8 cellular contexts compared by ENCODE assay signal in genomic region chr12:25155031-25155576, GRCh38. TPM values are rescaled to one million over a fixed set of nuclear protein-coding genes. Genes with fewer than 3 reads are reported as not detected.
DNase-seq lines count a peak whose midpoint lies in the region; ATAC-seq and TF ChIP-seq lines count a peak whose summit lies in the region.

No MANE protein-coding gene starts in this region.

- peak; percentile 53 for ATAC-seq in GM21515 (IDR thresholded peaks at IDR 0.05; ENCODE audit: unreplicated experiment)
- no peak for ATAC-seq in WTC11

- H3K36me3 ChIP-seq in MG63 = no peaks in the 10 kb centered on the region

- peak; percentile 1 for DNase-seq in NCI-H748 (lab: John Stamatoyannopoulos, UW; ENCODE audit: unreplicated experiment)
- DNase-seq in NCI-H748 treated with DMSO at 0.1 percent for 48 hours (lab: John Stamatoyannopoulos, UW) = no peak
- peak; percentile 26 for DNase-seq in LHCN-M2 (ENCODE audit: low read depth)
- no peak for DNase-seq in WTC11 (ENCODE audit: low spot score)
- peak; percentile 64 for DNase-seq in iris pigment epithelial cell (ENCODE audit: low read depth)
- DNase-seq in MG63 = no peak
- no peak for DNase-seq in activated naive CD4-positive, alpha-beta T cell (lab: John Stamatoyannopoulos, UW)

- no peak overlapping the region for H3K4me3 Mint-ChIP-seq in WTC11

- POLR2A ChIA-PET in WTC11 (lab: Charles Lee) = interaction anchor here (1.1 kb wide), 1 partner anchor 10 kb away, joined by 3 read pairs; no protein-coding TSS in a partner anchor

- TF ChIP-seq CTCF in WTC11 (IDR thresholded peaks at IDR 0.05) = peak; percentile 55

- no peaks in the 10 kb centered on the region for H3K27me3 Mint-ChIP-seq in WTC11 (ENCODE audit: low read depth)

- H3K4me1 Mint-ChIP-seq in WTC11 = peaks cover 23% of the 10 kb centered on the region

- no peaks in the 10 kb centered on the region for H3K27me3 ChIP-seq in MG63

- peaks cover 6% of the 10 kb centered on the region for H3K9me3 Mint-ChIP-seq in WTC11

- no peaks in the 10 kb centered on the region for H3K9me3 ChIP-seq in MG63

- H3K27ac Mint-ChIP-seq in WTC11 = no peak overlapping the region; the same call in 1 of the 2 replicates

- no peaks in the 10 kb centered on the region for H3K36me3 Mint-ChIP-seq in WTC11

- CTCF ChIA-PET in WTC11 (lab: Charles Lee) = interaction anchor here (0.6 to 2.7 kb wide), 13 partner anchors 19 to 279 kb away, joined by 3 to 12 read pairs (median 3); partner anchors contain the start of genes DNAI7 and ETFRF1

- no peak overlapping the region for H3K4me3 ChIP-seq in MG63

TF ChIP-seq in WTC11, 78 proteins besides CTCF, POLR2A, EP300 and RAD21:
- TF ChIP-seq ERG (CRISPR knock-in tag; IDR thresholded peaks at IDR 0.05) = no peak
- TF ChIP-seq, protein P1, sequence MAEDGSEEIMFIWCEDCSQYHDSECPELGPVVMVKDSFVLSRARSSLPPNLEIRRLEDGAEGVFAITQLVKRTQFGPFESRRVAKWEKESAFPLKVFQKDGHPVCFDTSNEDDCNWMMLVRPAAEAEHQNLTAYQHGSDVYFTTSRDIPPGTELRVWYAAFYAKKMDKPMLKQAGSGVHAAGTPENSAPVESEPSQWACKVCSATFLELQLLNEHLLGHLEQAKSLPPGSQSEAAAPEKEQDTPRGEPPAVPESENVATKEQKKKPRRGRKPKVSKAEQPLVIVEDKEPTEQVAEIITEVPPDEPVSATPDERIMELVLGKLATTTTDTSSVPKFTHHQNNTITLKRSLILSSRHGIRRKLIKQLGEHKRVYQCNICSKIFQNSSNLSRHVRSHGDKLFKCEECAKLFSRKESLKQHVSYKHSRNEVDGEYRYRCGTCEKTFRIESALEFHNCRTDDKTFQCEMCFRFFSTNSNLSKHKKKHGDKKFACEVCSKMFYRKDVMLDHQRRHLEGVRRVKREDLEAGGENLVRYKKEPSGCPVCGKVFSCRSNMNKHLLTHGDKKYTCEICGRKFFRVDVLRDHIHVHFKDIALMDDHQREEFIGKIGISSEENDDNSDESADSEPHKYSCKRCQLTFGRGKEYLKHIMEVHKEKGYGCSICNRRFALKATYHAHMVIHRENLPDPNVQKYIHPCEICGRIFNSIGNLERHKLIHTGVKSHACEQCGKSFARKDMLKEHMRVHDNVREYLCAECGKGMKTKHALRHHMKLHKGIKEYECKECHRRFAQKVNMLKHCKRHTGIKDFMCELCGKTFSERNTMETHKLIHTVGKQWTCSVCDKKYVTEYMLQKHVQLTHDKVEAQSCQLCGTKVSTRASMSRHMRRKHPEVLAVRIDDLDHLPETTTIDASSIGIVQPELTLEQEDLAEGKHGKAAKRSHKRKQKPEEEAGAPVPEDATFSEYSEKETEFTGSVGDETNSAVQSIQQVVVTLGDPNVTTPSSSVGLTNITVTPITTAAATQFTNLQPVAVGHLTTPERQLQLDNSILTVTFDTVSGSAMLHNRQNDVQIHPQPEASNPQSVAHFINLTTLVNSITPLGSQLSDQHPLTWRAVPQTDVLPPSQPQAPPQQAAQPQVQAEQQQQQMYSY (CRISPR knock-in tag; IDR thresholded peaks at IDR 0.05) = no peak
- no peak for TF ChIP-seq ZBTB21 (CRISPR knock-in tag; IDR thresholded peaks at IDR 0.05; ENCODE audit: borderline replicate concordance)
- TF ChIP-seq RELA (CRISPR knock-in tag; IDR thresholded peaks at IDR 0.05; ENCODE audit: borderline replicate concordance) = no peak
- no peak for TF ChIP-seq SMAD3 (CRISPR knock-in tag; IDR thresholded peaks at IDR 0.05; ENCODE audit: borderline replicate concordance)
- TF ChIP-seq AFF4 (CRISPR knock-in tag; IDR thresholded peaks at IDR 0.05; ENCODE audit: borderline replicate concordance) = no peak
- TF ChIP-seq CBFB (CRISPR knock-in tag; IDR thresholded peaks at IDR 0.05; ENCODE audit: low read depth) = no peak
- no peak for TF ChIP-seq RORB (CRISPR knock-in tag; IDR thresholded peaks at IDR 0.05)
- TF ChIP-seq, protein P2, sequence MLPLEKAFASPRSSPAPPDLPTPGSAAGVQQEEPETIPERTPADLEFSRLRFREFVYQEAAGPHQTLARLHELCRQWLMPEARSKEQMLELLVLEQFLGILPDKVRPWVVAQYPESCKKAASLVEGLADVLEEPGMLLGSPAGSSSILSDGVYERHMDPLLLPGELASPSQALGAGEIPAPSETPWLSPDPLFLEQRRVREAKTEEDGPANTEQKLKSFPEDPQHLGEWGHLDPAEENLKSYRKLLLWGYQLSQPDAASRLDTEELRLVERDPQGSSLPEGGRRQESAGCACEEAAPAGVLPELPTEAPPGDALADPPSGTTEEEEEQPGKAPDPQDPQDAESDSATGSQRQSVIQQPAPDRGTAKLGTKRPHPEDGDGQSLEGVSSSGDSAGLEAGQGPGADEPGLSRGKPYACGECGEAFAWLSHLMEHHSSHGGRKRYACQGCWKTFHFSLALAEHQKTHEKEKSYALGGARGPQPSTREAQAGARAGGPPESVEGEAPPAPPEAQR (CRISPR knock-in tag; IDR thresholded peaks at IDR 0.05) = no peak

RNA-seq across cellular contexts. Expression of gene DNAI7, which starts 39.9 kb away (rescaled TPM):
- total RNA-seq in LHCN-M2 (2014; rRNA removed) (0.11 and 0.83 TPM in 2 replicates), WTC11 (2021) (0.25 TPM in 1 of 3 replicates, not detected in the others)
- polyA plus RNA-seq in LHCN-M2 (2012) = 0.07 TPM
- total RNA-seq in MG63 (2014; rRNA removed; shearing (Covaris generic); ENCODE audit: low replicate concordance) = 0.84 TPM in 1 of 2 replicates, not detected in the other

RNA-seq across cellular contexts. Expression of gene ETFRF1, which starts 39.9 kb away (rescaled TPM):
- total RNA-seq in LHCN-M2 (2014; rRNA removed) = 12.3 and 24.9 TPM in 2 replicates
- polyA plus RNA-seq in LHCN-M2 (2012) = 6.2 TPM
- total RNA-seq in WTC11 (2021) = 5.9 to 7.4 TPM (median 7.1 TPM) in 3 replicates
- total RNA-seq in MG63 (2014; rRNA removed; shearing (Covaris generic); ENCODE audit: low replicate concordance) = 25.6 and 71.4 TPM in 2 replicates

Comparison
In these comparisons a context has a peak if more than half of its experiments do, and no peak if none do; other contexts are left out.
1. DNase-seq: peak in NCI-H748 (single experiment), LHCN-M2 (single experiment) and iris pigment epithelial cell (single experiment); none in NCI-H748 treated with DMSO at 0.1 percent for 48 hours (single experiment), WTC11 (single experiment), MG63 (single experiment) and activated naive CD4-positive, alpha-beta T cell (0 of 4).